In the genomic region with DNA sequence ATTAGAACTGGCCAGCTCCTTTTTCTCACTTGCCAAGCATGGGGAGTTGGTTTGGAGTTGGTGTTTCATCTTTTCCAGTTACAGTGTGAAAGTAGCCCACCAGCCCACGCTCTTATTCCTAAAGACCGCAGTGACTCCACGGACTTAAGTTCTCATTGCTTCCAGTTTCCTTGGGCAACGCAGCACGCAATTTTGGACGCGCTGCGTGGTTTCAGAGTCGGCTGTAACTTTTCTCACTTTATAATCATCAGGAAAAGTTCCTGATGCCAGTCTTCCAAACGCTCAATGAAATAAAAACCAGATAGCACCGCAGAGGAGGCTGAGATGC, we compare ENCODE assay signal across 8 cellular contexts. TPM values are rescaled to one million over a fixed set of nuclear protein-coding genes. Genes with fewer than 3 reads are reported as not detected.
DNase-seq lines count a peak whose midpoint lies in the region; ATAC-seq and TF ChIP-seq lines count a peak whose summit lies in the region.

No MANE protein-coding gene starts in this region.

- no peak overlapping the region for H2BK12ac ChIP-seq in trophoblast cell (ENCODE audit: low read length)

- peak overlapping the region; percentile 96 for H2AFZ ChIP-seq in trophoblast cell (ENCODE audit: insufficient read depth, low read length, poor library complexity)

- H2BK120ac ChIP-seq in trophoblast cell (ENCODE audit: insufficient read depth, low read length, poor library complexity): peak overlapping the region; percentile 44

- H4K8ac ChIP-seq in trophoblast cell (ENCODE audit: low read depth, low read length): peak overlapping the region; percentile 97

- TF ChIP-seq CTCF in foreskin fibroblast (IDR thresholded peaks at IDR 0.05; ENCODE audit: low read depth, low read length): no peak

- H3K14ac ChIP-seq in trophoblast cell (ENCODE audit: low read length): peak overlapping the region; percentile 19

- H3K36me3 ChIP-seq in trophoblast cell (ENCODE audit: control insufficient read depth in 1 of 2, insufficient read depth in 2 of 2, low read length in 2 of 2): peaks cover 2% of the 10 kb centered on the region in 2 experiments

- H4K12ac ChIP-seq in trophoblast cell (ENCODE audit: low read depth, low read length): peak overlapping the region; percentile 85

- ATAC-seq in activated CD4-positive, CD25-positive, alpha-beta regulatory T cell treated with anti-CD3 and anti-CD28 coated beads, Interleukin-2, amount 50 U/mL, for 24 hours: no peak
- peak; percentile 7 for ATAC-seq in HG03108 (IDR thresholded peaks at IDR 0.05; ENCODE audit: unreplicated experiment)

- H3K23ac ChIP-seq in trophoblast cell (ENCODE audit: low read length): no peak overlapping the region

- H3K79me1 ChIP-seq in trophoblast cell (ENCODE audit: low read length): peaks cover 6% of the 10 kb centered on the region

- H3K9ac ChIP-seq in trophoblast cell (ENCODE audit: low read length): peak overlapping the region; percentile 49

- no CpG with 5 or more reads among the region's 11 CpGs for WGBS in trophoblast cell (ENCODE audit: extremely low coverage, insufficient coverage, insufficient read length)

- peaks cover 5% of the 10 kb centered on the region for H3K79me2 ChIP-seq in trophoblast cell (ENCODE audit: control insufficient read depth, insufficient read depth, low read length, poor library complexity)

- H3K27me3 ChIP-seq in trophoblast cell (ENCODE audit: insufficient read depth, low read length): no peaks in the 10 kb centered on the region

- peaks cover 4 to 6% of the 10 kb centered on the region in 2 experiments for H3K4me1 ChIP-seq in trophoblast cell (ENCODE audit: control insufficient read depth in 1 of 2, insufficient read depth in 2 of 2, low read length in 2 of 2)

- no peaks in the 10 kb centered on the region for H3K9me3 ChIP-seq in trophoblast cell (ENCODE audit: insufficient read depth, low read depth, low read length)

- TF ChIP-seq POLR2A in erythroblast (IDR thresholded peaks at IDR 0.05; ENCODE audit: low read length): no peak

- DNase-seq in activated CD4-positive, CD25-positive, alpha-beta regulatory T cell treated with anti-CD3 and anti-CD28 coated beads, Interleukin-2, amount 50 U/mL, for 72 hours: peak; percentile 37
- peak; percentile 6 to 7 for DNase-seq in activated CD4-positive, alpha-beta T cell treated with anti-CD3 and anti-CD28 coated beads, Interleukin-2, amount 50 U/mL, for 24 hours (ENCODE audit: low read depth in 1 of 2, low spot score in 1 of 2)
- DNase-seq in foreskin fibroblast (peak; percentile 41 to 74), trophoblast cell (no peak), erythroblast (lab: John Stamatoyannopoulos, UW) (no peak), GOT3 (lab: John Stamatoyannopoulos, UW) (no peak)

- H3K27ac ChIP-seq in trophoblast cell (ENCODE audit: low read depth, low read length): no peak overlapping the region

- H4K91ac ChIP-seq in trophoblast cell (ENCODE audit: low read depth, low read length): peak overlapping the region; percentile 54

- H2BK5ac ChIP-seq in trophoblast cell (ENCODE audit: low read depth, low read length, poor library complexity): no peak overlapping the region

- H3K18ac ChIP-seq in trophoblast cell (ENCODE audit: low read length): no peak overlapping the region

- H2AK5ac ChIP-seq in trophoblast cell (ENCODE audit: low read length): no peak overlapping the region

- peak overlapping the region; percentile 60 to 85 for H3K4me3 ChIP-seq in foreskin fibroblast (ENCODE audit: low read depth in 1 of 2, low read length in 2 of 2)
- no peak overlapping the region for H3K4me3 ChIP-seq in trophoblast cell (ENCODE audit: low read depth, low read length)

- peak overlapping the region; percentile 71 for H3K4me2 ChIP-seq in trophoblast cell (ENCODE audit: low read length)

- peak overlapping the region; percentile 51 for H3K4ac ChIP-seq in trophoblast cell (ENCODE audit: low read depth, low read length)

RNA-seq across cellular contexts. Expression of a gene that starts 0.4 kb away (rescaled TPM):
- 4.0 and 5.0 TPM in 2 replicates for polyA plus RNA-seq in trophoblast cell (2013)

RNA-seq across cellular contexts. Expression of a gene that starts 29.7 kb away (rescaled TPM):
- 1.2 and 1.3 TPM in 2 replicates for polyA plus RNA-seq in trophoblast cell (2013)

Comparison
In these comparisons a context has a peak if more than half of its experiments do, and no peak if none do; other contexts are left out.
1. DNase-seq: peak in activated CD4-positive, CD25-positive, alpha-beta regulatory T cell treated with anti-CD3 and anti-CD28 coated beads, Interleukin-2, amount 50 U/mL, for 72 hours (single experiment), activated CD4-positive, alpha-beta T cell treated with anti-CD3 and anti-CD28 coated beads, Interleukin-2, amount 50 U/mL, for 24 hours (2 of 2) and foreskin fibroblast (2 of 2); none in trophoblast cell (0 of 2), erythroblast (0 of 2) and GOT3 (single experiment).